Comparison of ENCODE assay signal across 1 cellular context in the genomic region with DNA sequence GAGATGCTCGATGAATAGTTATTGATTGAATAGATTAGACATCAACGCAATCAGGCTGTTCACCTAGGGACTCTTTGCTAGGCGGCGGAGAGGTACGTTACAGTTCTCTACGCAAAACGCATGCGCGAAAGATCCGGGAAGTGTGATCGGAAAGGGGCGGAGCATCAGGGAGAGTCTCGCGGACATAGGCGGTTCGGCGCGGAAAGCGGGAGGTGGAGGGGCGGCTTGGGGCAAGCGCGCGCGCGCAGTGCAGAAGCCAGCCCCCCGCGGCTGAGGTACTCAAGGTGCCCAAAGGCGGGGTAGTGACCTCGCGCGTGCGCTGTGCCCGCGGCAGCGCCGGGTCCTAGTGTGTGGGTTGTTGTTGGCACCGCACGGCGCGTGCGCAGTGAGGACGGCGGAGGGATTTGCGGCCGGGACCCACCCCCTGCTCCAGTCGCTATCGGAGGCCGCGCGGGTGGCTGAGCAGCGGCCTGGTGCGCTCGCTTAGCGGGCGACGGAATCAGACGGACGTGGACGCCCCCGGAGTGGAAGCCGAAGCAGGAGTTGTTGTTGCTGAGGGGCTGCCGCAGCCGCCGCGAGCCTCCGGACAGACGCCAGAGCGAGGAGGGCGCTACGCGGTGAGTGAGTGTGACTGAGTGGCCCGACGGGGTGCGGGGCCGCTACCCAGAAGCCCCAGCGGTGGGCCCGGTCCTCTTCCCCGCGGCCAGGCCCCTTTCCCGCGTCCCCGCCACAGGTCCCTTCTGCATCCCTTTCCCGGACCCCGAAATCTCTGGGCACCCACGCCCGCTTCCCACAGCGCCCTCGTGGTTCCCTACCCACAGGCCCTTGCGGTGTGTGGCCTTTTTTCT.
TF ChIP-seq lines count a peak whose summit lies in the region.

A gene with protein sequence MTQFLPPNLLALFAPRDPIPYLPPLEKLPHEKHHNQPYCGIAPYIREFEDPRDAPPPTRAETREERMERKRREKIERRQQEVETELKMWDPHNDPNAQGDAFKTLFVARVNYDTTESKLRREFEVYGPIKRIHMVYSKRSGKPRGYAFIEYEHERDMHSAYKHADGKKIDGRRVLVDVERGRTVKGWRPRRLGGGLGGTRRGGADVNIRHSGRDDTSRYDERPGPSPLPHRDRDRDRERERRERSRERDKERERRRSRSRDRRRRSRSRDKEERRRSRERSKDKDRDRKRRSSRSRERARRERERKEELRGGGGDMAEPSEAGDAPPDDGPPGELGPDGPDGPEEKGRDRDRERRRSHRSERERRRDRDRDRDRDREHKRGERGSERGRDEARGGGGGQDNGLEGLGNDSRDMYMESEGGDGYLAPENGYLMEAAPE (plus strand): TSS at position 432 of the 848 bp plus-strand sequence. CDS start 964 bp downstream, outside the sequence.

TF ChIP-seq in HepG2, 621 proteins besides CTCF, POLR2A, EP300 and RAD21 (continued from another document and continues in another):
- TF ChIP-seq, protein P1, sequence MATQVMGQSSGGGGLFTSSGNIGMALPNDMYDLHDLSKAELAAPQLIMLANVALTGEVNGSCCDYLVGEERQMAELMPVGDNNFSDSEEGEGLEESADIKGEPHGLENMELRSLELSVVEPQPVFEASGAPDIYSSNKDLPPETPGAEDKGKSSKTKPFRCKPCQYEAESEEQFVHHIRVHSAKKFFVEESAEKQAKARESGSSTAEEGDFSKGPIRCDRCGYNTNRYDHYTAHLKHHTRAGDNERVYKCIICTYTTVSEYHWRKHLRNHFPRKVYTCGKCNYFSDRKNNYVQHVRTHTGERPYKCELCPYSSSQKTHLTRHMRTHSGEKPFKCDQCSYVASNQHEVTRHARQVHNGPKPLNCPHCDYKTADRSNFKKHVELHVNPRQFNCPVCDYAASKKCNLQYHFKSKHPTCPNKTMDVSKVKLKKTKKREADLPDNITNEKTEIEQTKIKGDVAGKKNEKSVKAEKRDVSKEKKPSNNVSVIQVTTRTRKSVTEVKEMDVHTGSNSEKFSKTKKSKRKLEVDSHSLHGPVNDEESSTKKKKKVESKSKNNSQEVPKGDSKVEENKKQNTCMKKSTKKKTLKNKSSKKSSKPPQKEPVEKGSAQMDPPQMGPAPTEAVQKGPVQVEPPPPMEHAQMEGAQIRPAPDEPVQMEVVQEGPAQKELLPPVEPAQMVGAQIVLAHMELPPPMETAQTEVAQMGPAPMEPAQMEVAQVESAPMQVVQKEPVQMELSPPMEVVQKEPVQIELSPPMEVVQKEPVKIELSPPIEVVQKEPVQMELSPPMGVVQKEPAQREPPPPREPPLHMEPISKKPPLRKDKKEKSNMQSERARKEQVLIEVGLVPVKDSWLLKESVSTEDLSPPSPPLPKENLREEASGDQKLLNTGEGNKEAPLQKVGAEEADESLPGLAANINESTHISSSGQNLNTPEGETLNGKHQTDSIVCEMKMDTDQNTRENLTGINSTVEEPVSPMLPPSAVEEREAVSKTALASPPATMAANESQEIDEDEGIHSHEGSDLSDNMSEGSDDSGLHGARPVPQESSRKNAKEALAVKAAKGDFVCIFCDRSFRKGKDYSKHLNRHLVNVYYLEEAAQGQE (IDR thresholded peaks at IDR 0.05; ENCODE audit: borderline replicate concordance in 1 of 2, low read depth in 1 of 2, low read length in 2 of 2): peak in 1 of 2 experiments; percentile 74; a peak in 1 of 4 replicates
- TF ChIP-seq, protein P2, sequence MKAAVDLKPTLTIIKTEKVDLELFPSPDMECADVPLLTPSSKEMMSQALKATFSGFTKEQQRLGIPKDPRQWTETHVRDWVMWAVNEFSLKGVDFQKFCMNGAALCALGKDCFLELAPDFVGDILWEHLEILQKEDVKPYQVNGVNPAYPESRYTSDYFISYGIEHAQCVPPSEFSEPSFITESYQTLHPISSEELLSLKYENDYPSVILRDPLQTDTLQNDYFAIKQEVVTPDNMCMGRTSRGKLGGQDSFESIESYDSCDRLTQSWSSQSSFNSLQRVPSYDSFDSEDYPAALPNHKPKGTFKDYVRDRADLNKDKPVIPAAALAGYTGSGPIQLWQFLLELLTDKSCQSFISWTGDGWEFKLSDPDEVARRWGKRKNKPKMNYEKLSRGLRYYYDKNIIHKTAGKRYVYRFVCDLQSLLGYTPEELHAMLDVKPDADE (CRISPR knock-in tag; IDR thresholded peaks at IDR 0.05): peak; percentile 90
- TF ChIP-seq KMT2B (CRISPR knock-in tag; IDR thresholded peaks at IDR 0.05) (peak; percentile 91), STAT6 (CRISPR knock-in tag; IDR thresholded peaks at IDR 0.05; ENCODE audit: borderline replicate concordance) (no peak; the same call in 1 of the 2 replicates), ZNF12 (CRISPR knock-in tag; IDR thresholded peaks at IDR 0.05) (peak; percentile 21; the same call in 1 of the 2 replicates), ATRX (CRISPR knock-in tag; IDR thresholded peaks at IDR 0.05; ENCODE audit: borderline replicate concordance) (no peak), HOXA9 (CRISPR knock-in tag; IDR thresholded peaks at IDR 0.05; ENCODE audit: borderline replicate concordance) (no peak), LRRFIP1 (CRISPR knock-in tag; conservative IDR thresholded peaks at IDR 0.05) (no peak), ZNF143 (CRISPR knock-in tag; IDR thresholded peaks at IDR 0.05) (peak; percentile 88), ZNF234 (CRISPR knock-in tag; conservative IDR thresholded peaks at IDR 0.05) (no peak), ZBTB21 (CRISPR knock-in tag; IDR thresholded peaks at IDR 0.05) (no peak; the same call in 1 of the 2 replicates), ZNF776 (CRISPR knock-in tag; IDR thresholded peaks at IDR 0.05) (peak; percentile 92), GABPB1 (CRISPR knock-in tag; IDR thresholded peaks at IDR 0.05) (peak; percentile 89), PREB (CRISPR knock-in tag; IDR thresholded peaks at IDR 0.05) (no peak), ZNF777 (CRISPR knock-in tag; IDR thresholded peaks at IDR 0.05) (peak; percentile 60), MYC (CRISPR knock-in tag; IDR thresholded peaks at IDR 0.05; ENCODE audit: borderline replicate concordance) (peak; percentile 96), ZNF75D (CRISPR knock-in tag; IDR thresholded peaks at IDR 0.05; ENCODE audit: borderline replicate concordance) (no peak), TCF12 (IDR thresholded peaks at IDR 0.05) (no peak), TCF12 (CRISPR knock-in tag; IDR thresholded peaks at IDR 0.05) (0 out of 2 replicates have a peak, but pooled peaks have one; percentile 68), ZNF878 (CRISPR knock-in tag; IDR thresholded peaks at IDR 0.05) (no peak), ZNF7 (CRISPR knock-in tag; IDR thresholded peaks at IDR 0.05) (no peak), TFAP4 (IDR thresholded peaks at IDR 0.05; ENCODE audit: borderline replicate concordance, low read depth) (no peak), PITX1 (CRISPR knock-in tag; IDR thresholded peaks at IDR 0.05) (peak; percentile 61), POLR2AphosphoS5 (IDR thresholded peaks at IDR 0.05; ENCODE audit: low read depth, low read length) (peak; percentile 79), ZNF121 (CRISPR knock-in tag; IDR thresholded peaks at IDR 0.05) (peak; percentile 25; the same call in 1 of the 2 replicates), PAWR (CRISPR knock-in tag; IDR thresholded peaks at IDR 0.05; ENCODE audit: borderline replicate concordance) (no peak), HOXA7 (CRISPR knock-in tag; IDR thresholded peaks at IDR 0.05) (no peak), KDM4B (CRISPR knock-in tag; IDR thresholded peaks at IDR 0.05) (no peak), PAX8 (CRISPR knock-in tag; IDR thresholded peaks at IDR 0.05; ENCODE audit: borderline replicate concordance) (no peak), ZNF317 (CRISPR knock-in tag; IDR thresholded peaks at IDR 0.05) (no peak), ZNF430 (CRISPR knock-in tag; IDR thresholded peaks at IDR 0.05) (no peak; the same call in 1 of the 2 replicates)
- TF ChIP-seq, protein P3, sequence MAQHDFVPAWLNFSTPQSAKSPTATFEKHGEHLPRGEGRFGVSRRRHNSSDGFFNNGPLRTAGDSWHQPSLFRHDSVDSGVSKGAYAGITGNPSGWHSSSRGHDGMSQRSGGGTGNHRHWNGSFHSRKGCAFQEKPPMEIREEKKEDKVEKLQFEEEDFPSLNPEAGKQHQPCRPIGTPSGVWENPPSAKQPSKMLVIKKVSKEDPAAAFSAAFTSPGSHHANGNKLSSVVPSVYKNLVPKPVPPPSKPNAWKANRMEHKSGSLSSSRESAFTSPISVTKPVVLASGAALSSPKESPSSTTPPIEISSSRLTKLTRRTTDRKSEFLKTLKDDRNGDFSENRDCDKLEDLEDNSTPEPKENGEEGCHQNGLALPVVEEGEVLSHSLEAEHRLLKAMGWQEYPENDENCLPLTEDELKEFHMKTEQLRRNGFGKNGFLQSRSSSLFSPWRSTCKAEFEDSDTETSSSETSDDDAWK (CRISPR knock-in tag; IDR thresholded peaks at IDR 0.05): no peak
- TF ChIP-seq, protein P4, sequence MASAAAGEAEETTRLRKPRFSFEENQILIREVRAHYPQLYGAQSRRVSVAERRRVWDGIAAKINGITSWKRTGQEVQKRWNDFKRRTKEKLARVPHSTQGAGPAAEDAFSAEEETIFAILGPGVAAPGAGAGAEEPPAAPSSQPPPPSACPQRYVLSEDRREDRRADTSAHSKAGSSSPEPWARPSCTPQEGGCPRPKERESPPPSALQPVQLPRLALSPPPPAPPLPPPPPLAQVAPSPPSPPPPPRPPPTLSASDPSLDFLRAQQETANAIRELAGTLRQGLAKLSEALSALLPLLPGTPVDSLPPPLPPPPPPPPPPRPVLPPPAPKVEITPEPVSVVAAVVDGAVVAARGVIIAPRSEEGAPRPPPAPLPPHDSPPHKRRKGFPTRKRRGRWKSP (CRISPR knock-in tag; IDR thresholded peaks at IDR 0.05): peak; percentile 94
- TF ChIP-seq, protein P5, sequence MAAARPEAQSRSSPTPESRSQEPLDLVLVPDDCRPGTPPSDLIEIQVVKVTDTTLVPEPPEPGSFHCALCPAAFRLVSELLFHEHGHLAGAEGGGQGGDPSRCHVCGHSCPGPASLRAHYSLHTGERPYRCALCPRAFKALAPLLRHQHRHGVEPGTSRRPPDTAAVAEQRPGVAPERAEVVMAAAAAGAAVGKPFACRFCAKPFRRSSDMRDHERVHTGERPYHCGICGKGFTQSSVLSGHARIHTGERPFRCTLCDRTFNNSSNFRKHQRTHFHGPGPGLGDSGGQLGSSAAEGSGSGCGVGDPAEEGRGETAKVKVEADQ (CRISPR knock-in tag; IDR thresholded peaks at IDR 0.05; ENCODE audit: borderline replicate concordance): peak; percentile 22; the same call in 1 of the 2 replicates
- TF ChIP-seq, protein P6, sequence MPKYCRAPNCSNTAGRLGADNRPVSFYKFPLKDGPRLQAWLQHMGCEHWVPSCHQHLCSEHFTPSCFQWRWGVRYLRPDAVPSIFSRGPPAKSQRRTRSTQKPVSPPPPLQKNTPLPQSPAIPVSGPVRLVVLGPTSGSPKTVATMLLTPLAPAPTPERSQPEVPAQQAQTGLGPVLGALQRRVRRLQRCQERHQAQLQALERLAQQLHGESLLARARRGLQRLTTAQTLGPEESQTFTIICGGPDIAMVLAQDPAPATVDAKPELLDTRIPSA (CRISPR knock-in tag; IDR thresholded peaks at IDR 0.05; ENCODE audit: borderline replicate concordance): no peak
- TF ChIP-seq, protein P7, sequence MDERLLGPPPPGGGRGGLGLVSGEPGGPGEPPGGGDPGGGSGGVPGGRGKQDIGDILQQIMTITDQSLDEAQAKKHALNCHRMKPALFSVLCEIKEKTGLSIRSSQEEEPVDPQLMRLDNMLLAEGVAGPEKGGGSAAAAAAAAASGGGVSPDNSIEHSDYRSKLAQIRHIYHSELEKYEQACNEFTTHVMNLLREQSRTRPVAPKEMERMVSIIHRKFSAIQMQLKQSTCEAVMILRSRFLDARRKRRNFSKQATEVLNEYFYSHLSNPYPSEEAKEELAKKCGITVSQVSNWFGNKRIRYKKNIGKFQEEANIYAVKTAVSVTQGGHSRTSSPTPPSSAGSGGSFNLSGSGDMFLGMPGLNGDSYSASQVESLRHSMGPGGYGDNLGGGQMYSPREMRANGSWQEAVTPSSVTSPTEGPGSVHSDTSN (CRISPR knock-in tag; IDR thresholded peaks at IDR 0.05): no peak; the same call in 1 of the 2 replicates
